ENCODE assay signal across 10 cellular contexts in genomic region chr3:61858054-61858453, GRCh38.
DNase-seq lines count a peak whose midpoint lies in the region; ATAC-seq and TF ChIP-seq lines count a peak whose summit lies in the region.
"Had no signal": no experiment of that assay in that cellular context is flagged by ENCODE, and none has a peak within 500 bp of the region (broad histone marks: within the 10 kb centered on the region; RNA-seq: fewer than 3 reads in every experiment).

No MANE protein-coding gene starts in this region.

- CTCF ChIA-PET in MCF 10A (lab: Yijun Ruan, JAX): interaction anchor here (0.6 to 8.2 kb wide), 29 partner anchors 8 to 329 kb away, joined by 3 to 135 read pairs (median 4); no protein-coding TSS in a partner anchor

- no peaks in the 10 kb centered on the region for H3K9me3 Mint-ChIP-seq in MCF 10A (ENCODE audit: unreplicated experiment)
- H3K9me3 Mint-ChIP-seq in natural killer cell treated with Interleukin-12 subunit alpha and Interleukin-12 subunit beta and Interleukin-15 and Interleukin-18, amount 100 ng/mL, for 72 hours: no peaks in the 10 kb centered on the region

- H3K36me3 ChIP-seq in breast epithelium (no peaks in the 10 kb centered on the region), RWPE2 (ENCODE audit: low read depth) (no peaks in the 10 kb centered on the region)
- H3K36me3 ChIP-seq: neutrophil had no signal

- no peaks in the 10 kb centered on the region for H3K36me3 Mint-ChIP-seq in MCF 10A (ENCODE audit: insufficient read depth, unreplicated experiment)
- H3K36me3 Mint-ChIP-seq in natural killer cell treated with Interleukin-12 subunit alpha and Interleukin-12 subunit beta and Interleukin-15 and Interleukin-18, amount 100 ng/mL, for 72 hours: no peaks in the 10 kb centered on the region

- H3K27me3 Mint-ChIP-seq in MCF 10A (ENCODE audit: insufficient read depth, unreplicated experiment): no peaks in the 10 kb centered on the region
- peaks cover 0 to 5% of the 10 kb centered on the region in 2 donors for H3K27me3 Mint-ChIP-seq in natural killer cell treated with Interleukin-12 subunit alpha and Interleukin-12 subunit beta and Interleukin-15 and Interleukin-18, amount 100 ng/mL, for 72 hours

- BruUV-seq in MCF 10A (replicated peaks; lab: Mats Ljungman, UMichigan): no TSS peak

- TF ChIP-seq CTCF in MCF 10A (IDR thresholded peaks at IDR 0.05; ENCODE audit: unreplicated experiment): peak; percentile 41
- TF ChIP-seq CTCF in breast epithelium (IDR thresholded peaks at IDR 0.05): peak in 1 of 3 donors; percentile 16
- TF ChIP-seq CTCF in RWPE2 (IDR thresholded peaks at IDR 0.05; ENCODE audit: poor library complexity, severe bottlenecking): peak; percentile 71

- H3K27me3 ChIP-seq in breast epithelium (no peaks in the 10 kb centered on the region), RWPE2 (ENCODE audit: insufficient read depth, poor library complexity, severe bottlenecking) (no peaks in the 10 kb centered on the region)
- H3K27me3 ChIP-seq: neutrophil had no signal

- DNase-seq in MCF 10A (ENCODE audit: unreplicated experiment): peak; percentile 39
- DNase-seq in breast epithelium (ENCODE audit: low spot score in 2 of 2): no peak
- no peak for DNase-seq in RWPE2 (ENCODE audit: low spot score)
- DNase-seq in left cardiac atrium: no peak
- DNase-seq in natural killer cell treated with Interleukin-12 subunit alpha and Interleukin-12 subunit beta and Interleukin-15 and Interleukin-18, amount 100 ng/mL, for 72 hours (ENCODE audit: low spot score): no peak
- DNase-seq in activated naive CD4-positive, alpha-beta T cell (lab: John Stamatoyannopoulos, UW): no peak

- H3K4me1 ChIP-seq in breast epithelium: no peaks in the 10 kb centered on the region
- H3K4me1 ChIP-seq in RWPE2 (ENCODE audit: insufficient read depth, poor library complexity, severe bottlenecking): no peaks in the 10 kb centered on the region

- H3K9me3 ChIP-seq in breast epithelium (no peaks in the 10 kb centered on the region), RWPE2 (ENCODE audit: severe bottlenecking) (no peaks in the 10 kb centered on the region)
- H3K9me3 ChIP-seq: neutrophil had no signal

- H3K4me3 ChIP-seq in breast epithelium (no peak overlapping the region), RWPE2 (ENCODE audit: severe bottlenecking) (no peak overlapping the region)

- peak; percentile 57; the same call in 2 of the 3 replicates for ATAC-seq in RWPE2 (ENCODE audit: low read depth)
- peak; percentile 43 to 69 for ATAC-seq in left cardiac atrium
- ATAC-seq in GM21360 (IDR thresholded peaks at IDR 0.05; ENCODE audit: unreplicated experiment): no peak
- no peak for ATAC-seq in natural killer cell treated with Interleukin-12 subunit alpha and Interleukin-12 subunit beta and Interleukin-15 and Interleukin-18, amount 100 ng/mL, for 72 hours
- no peak for ATAC-seq in GM19467 (IDR thresholded peaks at IDR 0.05; ENCODE audit: unreplicated experiment)

- no peak overlapping the region for H3K27ac ChIP-seq in breast epithelium
- no peak overlapping the region for H3K27ac ChIP-seq in RWPE2 (ENCODE audit: poor library complexity, severe bottlenecking)
- H3K27ac ChIP-seq: HL-60, neutrophil had no signal

- peaks cover 25% of the 10 kb centered on the region for H3K4me1 Mint-ChIP-seq in MCF 10A (ENCODE audit: insufficient read depth, unreplicated experiment)
- H3K4me1 Mint-ChIP-seq in natural killer cell treated with Interleukin-12 subunit alpha and Interleukin-12 subunit beta and Interleukin-15 and Interleukin-18, amount 100 ng/mL, for 72 hours (ENCODE audit: low read depth in 2 of 2): no peaks in the 10 kb centered on the region

- intact Hi-C loops in MCF 10A (cut with micrococcal nuclease) (loop anchor here (1.0 to 5.0 kb wide), 4 partner anchors 193 to 330 kb away; partner anchors contain the start of gene PTPRG), breast epithelium (cut with DNase I; ENCODE audit: low total_unique reads) (no loop called here), left cardiac atrium (cut with DNase I) (loop anchor here in 1 of 2 donors (5.0 to 10.0 kb wide), 2 partner anchors 277 to 329 kb away; no protein-coding TSS in a partner anchor)

- no peak overlapping the region for H3K4me3 Mint-ChIP-seq in MCF 10A (ENCODE audit: unreplicated experiment)
- no peak overlapping the region for H3K4me3 Mint-ChIP-seq in natural killer cell treated with Interleukin-12 subunit alpha and Interleukin-12 subunit beta and Interleukin-15 and Interleukin-18, amount 100 ng/mL, for 72 hours

- no peak for TF ChIP-seq POLR2A in breast epithelium (IDR thresholded peaks at IDR 0.05)

- POLR2A ChIA-PET in MCF 10A (lab: Yijun Ruan, JAX): interaction anchor here (0.7 to 1.3 kb wide), 3 partner anchors 12 to 46 kb away, joined by 3 to 4 read pairs (median 3); no protein-coding TSS in a partner anchor

- no peak overlapping the region for H3K27ac Mint-ChIP-seq in MCF 10A (ENCODE audit: low read depth, unreplicated experiment)
- no peak overlapping the region for H3K27ac Mint-ChIP-seq in natural killer cell treated with Interleukin-12 subunit alpha and Interleukin-12 subunit beta and Interleukin-15 and Interleukin-18, amount 100 ng/mL, for 72 hours

Comparison
In these comparisons a context has a peak if more than half of its experiments do, and no peak if none do; other contexts are left out.
1. ATAC-seq: peak in RWPE2 (single experiment) and left cardiac atrium (2 of 2); none in GM21360 (single experiment), natural killer cell treated with Interleukin-12 subunit alpha and Interleukin-12 subunit beta and Interleukin-15 and Interleukin-18, amount 100 ng/mL, for 72 hours (0 of 2) and GM19467 (single experiment).